In the genomic region with DNA sequence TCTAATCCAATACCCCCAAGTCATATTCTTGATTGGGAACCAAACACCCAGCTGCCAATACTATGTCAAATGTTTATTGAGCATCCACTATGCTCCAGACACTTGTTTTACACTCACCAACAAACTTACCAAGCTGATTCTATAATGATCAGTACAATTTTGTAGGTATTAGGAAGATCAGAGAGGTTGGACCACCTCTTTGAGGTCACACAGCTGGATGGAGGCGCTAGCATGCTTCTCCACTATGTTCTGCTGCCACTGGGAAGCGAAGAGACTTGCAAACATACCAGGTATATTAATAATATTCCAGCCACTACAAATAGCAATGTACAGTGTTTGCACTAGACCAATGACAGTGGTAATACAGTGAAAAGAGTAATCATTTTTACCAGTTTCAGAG, we compare ENCODE assay signal across 27 cellular contexts.
"Had no signal": no experiment of that assay in that cellular context is flagged by ENCODE, and none has a peak within 500 bp of the region (broad histone marks: within the 10 kb centered on the region; RNA-seq: fewer than 3 reads in every experiment).

No MANE protein-coding gene starts in this region.

- H3K27ac ChIP-seq: neural progenitor cell, pancreas, psoas muscle, skin epidermis, spleen, suprapubic skin, testis, tibial artery, transverse colon, upper lobe of right lung, uterus had no signal

- FAIRE-seq: pancreas had no signal

- H3K36me3 ChIP-seq: neural progenitor cell, pancreas, spleen, suprapubic skin, tibial artery, transverse colon, upper lobe of right lung, uterus had no signal

- H3K9ac ChIP-seq: neural progenitor cell had no signal

- H2AFZ ChIP-seq: neural progenitor cell had no signal

- H3K9me3 ChIP-seq: pancreas, psoas muscle, spleen, suprapubic skin, testis, tibial artery, transverse colon, upper lobe of right lung, uterus had no signal

- DNase-seq: naive thymus-derived CD4-positive, alpha-beta T cell; natural killer cell; occipital lobe; pancreas; psoas muscle; right cardiac atrium; spleen; stimulated activated CD4-positive, alpha-beta T cell treated with anti-CD3 and anti-CD28 coated beads, Interleukin-12 subunit alpha, Interleukin-12 subunit beta, amount 100 ng/mL, for 4 hours; stimulated activated CD4-positive, alpha-beta T cell treated with anti-CD3 and anti-CD28 coated beads, Interleukin-1b, Interleukin-23, amount 100 ng/mL, for 48 hours; stimulated activated CD4-positive, alpha-beta T cell treated with anti-CD3 and anti-CD28 coated beads, Interleukin-4, amount 100 ng/mL, for 1 hour; stimulated activated CD4-positive, alpha-beta T cell treated with anti-CD3 and anti-CD28 coated beads, Interleukin-4, amount 100 ng/mL, for 4 hours; stimulated activated CD8-positive, alpha-beta memory T cell treated with anti-CD3 and anti-CD28 coated beads, Interleukin-4, amount 100 ng/mL, for 48 hours; stimulated activated naive CD4-positive, alpha-beta T cell; stimulated activated naive CD8-positive, alpha-beta T cell treated with anti-CD3 and anti-CD28 coated beads, Interleukin-15, amount 100 ng/mL, for 72 hours; stimulated activated naive CD8-positive, alpha-beta T cell treated with anti-CD3 and anti-CD28 coated beads, Interleukin-15, Interleukin-2, amounts not matched to agents 100 U/mL and 50 U/mL, for 24 hours; substantia nigra; testis; tibial artery; transverse colon; upper lobe of right lung; uterus had no signal

- H3K4me3 ChIP-seq: neural progenitor cell, pancreas, psoas muscle, skin epidermis, smooth muscle cell, spleen, suprapubic skin, testis, tibial artery, transverse colon, upper lobe of right lung, uterus had no signal

- H3K4me2 ChIP-seq: neural progenitor cell, smooth muscle cell had no signal

- ATAC-seq: naive thymus-derived CD4-positive, alpha-beta T cell; natural killer cell; pancreas; psoas muscle; right cardiac atrium; sciatic nerve; stimulated activated memory B cell treated with anti-CD40 and anti-IgM and Interleukin-4, amounts not matched to agents 10 μg/mL and 1 μg/mL and 100 μg/mL, for 72 hours; stimulated activated naive CD8-positive, alpha-beta T cell treated with anti-CD3 and anti-CD28 coated beads, Interleukin-15, amount 100 ng/mL, for 72 hours; upper lobe of right lung had no signal

- H3K27me3 ChIP-seq: neural progenitor cell, pancreas, suprapubic skin, testis, upper lobe of right lung, uterus had no signal

- H3K4me1 ChIP-seq: neural progenitor cell, pancreas, psoas muscle, suprapubic skin, testis, tibial artery, upper lobe of right lung, uterus had no signal
